ENCODE assay signal across 15 cellular contexts in genomic region chr2:46922049-46922448, GRCh38. TPM values are rescaled to one million over a fixed set of nuclear protein-coding genes. Genes with fewer than 3 reads are reported as not detected.
DNase-seq lines count a peak whose midpoint lies in the region; ATAC-seq, FAIRE-seq and TF ChIP-seq lines count a peak whose summit lies in the region.
"Had no signal": no experiment of that assay in that cellular context is flagged by ENCODE, and none has a peak within 500 bp of the region (broad histone marks: within the 10 kb centered on the region; RNA-seq: fewer than 3 reads in every experiment).

No MANE protein-coding gene starts in this region.

- no peak overlapping the region for H2AK5ac ChIP-seq in mesendoderm (ENCODE audit: low read length)

- TF ChIP-seq RAD21 in A549 (conservative IDR thresholded peaks at IDR 0.05 in 1 of 2, IDR thresholded peaks at IDR 0.05 in 1 of 2), result no peak

- H3K4me1 ChIP-seq in A549 (peaks cover 23% of the 10 kb centered on the region), mesendoderm (ENCODE audit: control insufficient read depth, low read depth, low read length) (no peaks in the 10 kb centered on the region)

- H3K4me2 ChIP-seq in A549 (no peak overlapping the region), mesendoderm (ENCODE audit: low read length) (no peak overlapping the region)

- no peak for TF ChIP-seq CTCF in A549 (IDR thresholded peaks at IDR 0.05)

- H3K36me3 ChIP-seq in SK-N-MC (ENCODE audit: insufficient read depth, low read length) (no peaks in the 10 kb centered on the region), mesendoderm (ENCODE audit: control insufficient read depth, insufficient read depth, low read length) (no peaks in the 10 kb centered on the region)
- H3K36me3 ChIP-seq: gastroesophageal sphincter, vagina had no signal

- H3K9ac ChIP-seq in SK-N-MC (ENCODE audit: insufficient read length) (no peak overlapping the region), mesendoderm (ENCODE audit: low read length) (no peak overlapping the region)

- 77% methylated on average over 4 of the region's 4 CpGs for WGBS in A549 (ENCODE audit: missing lambda C conversion rate)
- no CpG with 5 or more reads among the region's 4 CpGs for WGBS in mesendoderm (ENCODE audit: extremely low coverage, insufficient coverage, low lambda C conversion rate)

- no peak for ATAC-seq in A549
- no peak for ATAC-seq in HG03139 (IDR thresholded peaks at IDR 0.05; ENCODE audit: unreplicated experiment)
- no peak for ATAC-seq in GM18519 (IDR thresholded peaks at IDR 0.05; ENCODE audit: low FRiP score, unreplicated experiment)
- ATAC-seq: gastroesophageal sphincter, natural killer cell had no signal

- no peaks in the 10 kb centered on the region for H3K79me2 ChIP-seq in mesendoderm (ENCODE audit: control insufficient read depth, insufficient read depth, low read length)

- TF ChIP-seq POLR2A in A549 (IDR thresholded peaks at IDR 0.05; ENCODE audit: low read length) (no peak), H54 (IDR thresholded peaks at IDR 0.05; ENCODE audit: low read depth, low read length) (no peak)

- DNase-seq in A549 (ENCODE audit: low read depth in 1 of 2, low spot score in 1 of 2) (no peak), H54 (ENCODE audit: insufficient read length, low spot score) (no peak), SK-N-MC (ENCODE audit: low read depth, low spot score) (no peak), epithelial cell of prostate (ENCODE audit: low read depth, low spot score) (no peak), NCI-H2107 (lab: John Stamatoyannopoulos, UW) (no peak), mesendoderm (no peak)
- DNase-seq: activated CD4-positive, CD25-positive, alpha-beta regulatory T cell; H7; natural killer cell; NCI-H146; NCI-H510A had no signal

- no peak overlapping the region for H3K56ac ChIP-seq in mesendoderm (ENCODE audit: low read length)

- no peak for TF ChIP-seq EP300 in A549 (IDR thresholded peaks at IDR 0.05)

- peaks cover 2% of the 10 kb centered on the region for H3K79me1 ChIP-seq in mesendoderm (ENCODE audit: low read length)

- no peak for FAIRE-seq in A549 (lab: Jason Lieb, UNC)
- peak; percentile 23 for FAIRE-seq in H54 (lab: Jason Lieb, UNC)

- POLR2A ChIA-PET in A549 (lab: Yijun Ruan, JAX), result no interaction called here

- CTCF ChIA-PET in A549 (lab: Yijun Ruan, JAX), result interaction anchor here (0.9 to 5.4 kb wide), 5 partner anchors 14 to 911 kb away, joined by 3 to 26 read pairs (median 4); no protein-coding TSS in a partner anchor

- H2BK5ac ChIP-seq in mesendoderm (ENCODE audit: low read length), result no peak overlapping the region

- H3K18ac ChIP-seq in mesendoderm (ENCODE audit: low read length), result no peak overlapping the region

- H3K23ac ChIP-seq in mesendoderm (ENCODE audit: low read length), result no peak overlapping the region

- H4K8ac ChIP-seq in mesendoderm (ENCODE audit: low read depth, low read length), result no peak overlapping the region

- H2BK15ac ChIP-seq in mesendoderm (replicated peaks; ENCODE audit: low read depth), result no peak overlapping the region

- H3K27ac ChIP-seq in A549 (peak overlapping the region in 1 of 2 experiments; percentile 6; a peak in 1 of 6 replicates), SK-N-MC (peak overlapping the region; percentile 76), epithelial cell of prostate (peak overlapping the region; percentile 57), mesendoderm (ENCODE audit: low read depth, low read length) (no peak overlapping the region)
- H3K27ac ChIP-seq: gastroesophageal sphincter, vagina had no signal

- H4K5ac ChIP-seq in mesendoderm (ENCODE audit: low read length), result no peak overlapping the region

- H2BK120ac ChIP-seq in mesendoderm (ENCODE audit: low read depth, low read length), result no peak overlapping the region

- H3K9me3 ChIP-seq in A549, result peaks cover 21% of the 10 kb centered on the region
- H3K9me3 ChIP-seq in SK-N-MC (ENCODE audit: low read depth, low read length), result peaks cover 11% of the 10 kb centered on the region
- H3K9me3 ChIP-seq: vagina had no signal

- no peaks in the 10 kb centered on the region for H3K27me3 ChIP-seq in mesendoderm (ENCODE audit: insufficient read depth, low read length, poor library complexity)
- H3K27me3 ChIP-seq: gastroesophageal sphincter, vagina had no signal

- H3K4ac ChIP-seq in mesendoderm (ENCODE audit: low read depth, low read length), result no peak overlapping the region

- H3K4me3 ChIP-seq in A549 (no peak overlapping the region), SK-N-MC (no peak overlapping the region), mesendoderm (ENCODE audit: low read length) (no peak overlapping the region)
- H3K4me3 ChIP-seq: gastroesophageal sphincter, vagina had no signal

TF ChIP-seq in A549, 52 proteins besides CTCF, POLR2A, EP300 and RAD21:
- TF ChIP-seq RCOR1 (IDR thresholded peaks at IDR 0.05; ENCODE audit: low read depth, low read length) (no peak), MAFK (IDR thresholded peaks at IDR 0.05; ENCODE audit: partially characterized antibody) (peak; percentile 51)

RNA-seq across cellular contexts. Expression of gene MCFD2, which starts 6.4 kb away (rescaled TPM):
- polyA plus RNA-seq in A549 (2011; rRNA removed) (172 and 210 TPM in 2 replicates), A549 (2017; fragmentation: RNase III; extraction: RNeasy Plus Mini Kit Qiagen cat#74134 plus additional on column Dnase treatment) (118 to 125 TPM (median 120 TPM) in 3 replicates)
- polyA plus RNA-seq in A549 (2012; cell fraction: cytosol; rRNA removed), result 51.2 and 61.9 TPM in 2 replicates
- polyA plus RNA-seq in A549 (2012; cell fraction: nucleus; rRNA removed), result 35.2 and 36.7 TPM in 2 replicates
- polyA minus RNA-seq in A549 (2011; rRNA and poly(A)+ RNA removed), result 90.0 and 90.1 TPM in 2 replicates
- polyA plus RNA-seq in mesendoderm (2013, experiment 1 of 2), result 55.6 TPM
- polyA plus RNA-seq in mesendoderm (2013, experiment 2 of 2), result 56.0 TPM

RNA-seq across cellular contexts. Expression of gene TTC7A, which starts 19.0 kb away (rescaled TPM):
- polyA plus RNA-seq in A549 (2011; rRNA removed), result 17.3 and 19.6 TPM in 2 replicates
- 34.9 and 40.3 TPM in 2 replicates for polyA plus RNA-seq in A549 (2012; cell fraction: cytosol; rRNA removed)
- 92.4 and 101 TPM in 2 replicates for polyA plus RNA-seq in A549 (2012; cell fraction: nucleus; rRNA removed)
- polyA plus RNA-seq in A549 (2017; fragmentation: RNase III; extraction: RNeasy Plus Mini Kit Qiagen cat#74134 plus additional on column Dnase treatment), result 30.7 to 31.4 TPM (median 31.3 TPM) in 3 replicates
- 16.7 and 28.0 TPM in 2 replicates for polyA minus RNA-seq in A549 (2011; rRNA and poly(A)+ RNA removed)
- polyA plus RNA-seq in mesendoderm (2013, experiment 1 of 2), result 9.9 TPM
- polyA plus RNA-seq in mesendoderm (2013, experiment 2 of 2), result 9.7 TPM
